In the genomic region with DNA sequence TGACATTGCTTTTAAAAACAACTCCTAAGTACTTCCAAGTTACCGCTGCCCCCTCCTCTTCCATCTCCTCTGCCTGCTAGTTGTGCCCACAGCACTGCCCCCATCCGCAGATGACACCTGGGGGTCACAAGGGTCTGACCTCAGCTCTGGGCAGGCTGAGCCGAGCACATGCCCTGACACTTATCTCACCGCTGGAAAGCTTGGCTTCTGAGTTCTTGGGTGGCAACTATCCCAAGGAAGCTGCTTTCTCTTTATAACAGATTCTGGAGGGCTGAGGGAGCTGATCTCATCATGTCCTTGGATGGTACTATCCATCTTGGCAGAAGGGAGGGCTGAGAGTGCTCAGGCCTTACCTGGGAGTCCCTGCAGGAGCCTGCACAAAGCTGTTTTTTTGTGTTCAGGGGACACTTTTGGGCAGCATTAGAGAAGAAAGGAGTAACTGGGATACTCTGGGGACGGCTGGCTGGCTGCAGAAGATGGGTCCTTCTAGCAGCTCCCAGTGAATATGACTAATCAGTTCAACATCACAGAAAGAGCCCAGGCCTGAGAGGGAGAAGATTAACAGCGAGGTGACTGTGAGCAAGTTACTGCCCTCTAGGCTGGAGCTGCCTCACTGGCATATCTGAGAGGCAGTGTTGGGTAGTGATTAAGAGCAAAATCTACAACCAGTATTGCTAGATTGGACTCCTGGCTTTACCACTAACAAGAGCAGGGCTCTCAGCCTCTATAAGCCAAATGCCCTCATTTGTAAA, we compare ENCODE assay signal across 20 cellular contexts.
DNase-seq lines count a peak whose midpoint lies in the region; FAIRE-seq and TF ChIP-seq lines count a peak whose summit lies in the region.
"Had no signal": no experiment of that assay in that cellular context is flagged by ENCODE, and none has a peak within 500 bp of the region (broad histone marks: within the 10 kb centered on the region; RNA-seq: fewer than 3 reads in every experiment).

No MANE protein-coding gene starts in this region.

- H3K18ac ChIP-seq in neuronal stem cell (ENCODE audit: low read length): peak overlapping the region; percentile 76

- no peaks in the 10 kb centered on the region for H3K27me3 Mint-ChIP-seq in progenitor cell of endocrine pancreas
- H3K27me3 Mint-ChIP-seq: stimulated activated naive CD8-positive, alpha-beta T cell treated with anti-CD3 and anti-CD28 coated beads, Interleukin-15, Interleukin-2, amounts not matched to agents 100 ng/mL and 50 ng/mL, for 24 hours had no signal

- H3K36me3 Mint-ChIP-seq in progenitor cell of endocrine pancreas (ENCODE audit: insufficient read depth): no peaks in the 10 kb centered on the region
- H3K36me3 Mint-ChIP-seq: activated CD4-positive, alpha-beta memory T cell treated with anti-CD3 and anti-CD28 coated beads for 36 hours; activated naive CD4-positive, alpha-beta T cell treated with anti-CD3 and anti-CD28 coated beads, Interleukin-2, amount 50 U/mL, for 24 hours; mesothelial cell of epicardium had no signal

- no peak overlapping the region for H3K9ac ChIP-seq in BLaER1 treated with 17β-estradiol and CSF1 and Interleukin-3, amounts not matched to agents 10 nM and 100 nM
- H3K9ac ChIP-seq in neuronal stem cell (ENCODE audit: low read depth, low read length, poor library complexity): no peak overlapping the region

- no peak for FAIRE-seq in HTR-8/SVneo (lab: Jason Lieb, UNC)

- H4K91ac ChIP-seq in neuronal stem cell (ENCODE audit: low read depth, low read length, poor library complexity): no peak overlapping the region

- H3K4me1 Mint-ChIP-seq in progenitor cell of endocrine pancreas (ENCODE audit: low read depth): peaks cover 10% of the 10 kb centered on the region
- H3K4me1 Mint-ChIP-seq: activated naive CD4-positive, alpha-beta T cell treated with anti-CD3 and anti-CD28 coated beads, Interleukin-2, amount 50 U/mL, for 24 hours had no signal

- no peaks in the 10 kb centered on the region for H3K9me3 ChIP-seq in BLaER1 treated with 17β-estradiol and CSF1 and Interleukin-3, amounts not matched to agents 10 nM and 100 nM (replicated peaks in 1 of 11)
- H3K9me3 ChIP-seq in neuronal stem cell (replicated peaks in 1 of 2; ENCODE audit: control insufficient read depth in 2 of 2, insufficient read depth in 1 of 2, low read depth in 1 of 2, low read length in 2 of 2): peaks cover 0 to 1% of the 10 kb centered on the region in 2 donors
- H3K9me3 ChIP-seq: Peyer's patch, right atrium auricular region, uterus had no signal

- H2AK5ac ChIP-seq in neuronal stem cell (ENCODE audit: low read depth, low read length): peak overlapping the region; percentile 5

- no peak overlapping the region for H4K8ac ChIP-seq in neuronal stem cell (ENCODE audit: low read depth, low read length)

- no peaks in the 10 kb centered on the region; a peak in 1 of 22 replicates for H4K20me1 ChIP-seq in BLaER1 treated with 17β-estradiol and CSF1 and Interleukin-3, amounts not matched to agents 10 nM and 100 nM

- H2BK12ac ChIP-seq in neuronal stem cell (ENCODE audit: low read length): no peak overlapping the region

- no peaks in the 10 kb centered on the region for H3K27me3 ChIP-seq in BLaER1 treated with 17β-estradiol and CSF1 and Interleukin-3, amounts not matched to agents 10 nM and 100 nM
- H3K27me3 ChIP-seq in neuronal stem cell (ENCODE audit: control insufficient read depth in 3 of 3, insufficient read depth in 3 of 3, low read depth in 1 of 3, low read length in 3 of 3): no peaks in the 10 kb centered on the region
- H3K27me3 ChIP-seq: Peyer's patch, right atrium auricular region, uterus had no signal

- H3K4me3 Mint-ChIP-seq in progenitor cell of endocrine pancreas (ENCODE audit: low read depth): no peak overlapping the region
- H3K4me3 Mint-ChIP-seq: activated CD4-positive, alpha-beta memory T cell treated with anti-CD3 and anti-CD28 coated beads for 36 hours; activated naive CD4-positive, alpha-beta T cell treated with anti-CD3 and anti-CD28 coated beads, Interleukin-2, amount 50 U/mL, for 24 hours; activated T-cell treated with anti-CD3 and anti-CD28 coated beads, Interleukin-2, amount 50 U/mL, for 24 hours; mesothelial cell of epicardium; neural crest cell; stimulated activated naive CD8-positive, alpha-beta T cell treated with anti-CD3 and anti-CD28 coated beads, Interleukin-15, Interleukin-2, amounts not matched to agents 100 ng/mL and 50 ng/mL, for 24 hours had no signal

- H3K27ac Mint-ChIP-seq in progenitor cell of endocrine pancreas: no peak overlapping the region
- H3K27ac Mint-ChIP-seq: activated CD4-positive, alpha-beta memory T cell treated with anti-CD3 and anti-CD28 coated beads for 36 hours; activated naive CD4-positive, alpha-beta T cell treated with anti-CD3 and anti-CD28 coated beads, Interleukin-2, amount 50 U/mL, for 24 hours; activated T-cell treated with anti-CD3 and anti-CD28 coated beads, Interleukin-2, amount 50 U/mL, for 24 hours; mesothelial cell of epicardium; stimulated activated naive CD8-positive, alpha-beta T cell treated with anti-CD3 and anti-CD28 coated beads, Interleukin-15, Interleukin-2, amounts not matched to agents 100 ng/mL and 50 ng/mL, for 24 hours had no signal

- no peak overlapping the region for H3K4me3 ChIP-seq in BLaER1 treated with 17β-estradiol and CSF1 and Interleukin-3, amounts not matched to agents 10 nM and 100 nM
- H3K4me3 ChIP-seq in epithelial cell of esophagus (ENCODE audit: low read length) (no peak overlapping the region), neuronal stem cell (ENCODE audit: low read length in 2 of 2) (no peak overlapping the region)
- H3K4me3 ChIP-seq: Peyer's patch, right atrium auricular region, uterus had no signal

- peak; percentile 25 for DNase-seq in NCI-H69 (lab: John Stamatoyannopoulos, UW)
- peak; percentile 50 for DNase-seq in epithelial cell of esophagus (ENCODE audit: low read depth)
- no peak for DNase-seq in neuronal stem cell (ENCODE audit: low spot score)
- DNase-seq in NCI-H128 (lab: John Stamatoyannopoulos, UW; ENCODE audit: unreplicated experiment): no peak
- no peak for DNase-seq in progenitor cell of endocrine pancreas (ENCODE audit: low spot score, unreplicated experiment)
- no peak for DNase-seq in HTR-8/SVneo (ENCODE audit: insufficient read length, low spot score)
- no peak for DNase-seq in NCI-H774 (lab: John Stamatoyannopoulos, UW)
- DNase-seq: activated CD4-positive, alpha-beta memory T cell treated with anti-CD3 and anti-CD28 coated beads for 36 hours; activated T-cell treated with anti-CD3 and anti-CD28 coated beads, Interleukin-2, amount 50 U/mL, for 24 hours; COR-L47; NCI-H2029; NCI-H526; Peyer's patch; uterus had no signal

- no peak overlapping the region for H3K14ac ChIP-seq in neuronal stem cell (ENCODE audit: low read length)

- H2AFZ ChIP-seq in neuronal stem cell (ENCODE audit: low read length): no peak overlapping the region

- H2BK120ac ChIP-seq in neuronal stem cell (ENCODE audit: low read depth, low read length): no peak overlapping the region

- no peaks in the 10 kb centered on the region for H3K9me3 Mint-ChIP-seq in progenitor cell of endocrine pancreas (ENCODE audit: low read depth)
- H3K9me3 Mint-ChIP-seq: activated CD4-positive, alpha-beta memory T cell treated with anti-CD3 and anti-CD28 coated beads for 36 hours; activated naive CD4-positive, alpha-beta T cell treated with anti-CD3 and anti-CD28 coated beads, Interleukin-2, amount 50 U/mL, for 24 hours; activated T-cell treated with anti-CD3 and anti-CD28 coated beads, Interleukin-2, amount 50 U/mL, for 24 hours; mesothelial cell of epicardium; neural crest cell; stimulated activated naive CD8-positive, alpha-beta T cell treated with anti-CD3 and anti-CD28 coated beads, Interleukin-15, Interleukin-2, amounts not matched to agents 100 ng/mL and 50 ng/mL, for 24 hours had no signal

- H3K36me3 ChIP-seq in BLaER1 treated with 17β-estradiol and CSF1 and Interleukin-3, amounts not matched to agents 10 nM and 100 nM: no peaks in the 10 kb centered on the region
- H3K36me3 ChIP-seq in neuronal stem cell (replicated peaks in 1 of 2; ENCODE audit: control insufficient read depth in 2 of 2, insufficient read depth in 2 of 2, low read length in 2 of 2): no peaks in the 10 kb centered on the region
- H3K36me3 ChIP-seq: Peyer's patch, right atrium auricular region, uterus had no signal

- WGBS in neuronal stem cell (ENCODE audit: extremely low coverage in 2 of 2, insufficient read length in 2 of 2, insufficient replicate concordance in 1 of 2), 2 donors: no CpG with 5 or more reads among the region's 6 CpGs

- no peak overlapping the region for H3K27ac ChIP-seq in BLaER1 treated with 17β-estradiol and CSF1 and Interleukin-3, amounts not matched to agents 10 nM and 100 nM
- H3K27ac ChIP-seq in neuronal stem cell (replicated peaks; ENCODE audit: low read length): no peak overlapping the region
- H3K27ac ChIP-seq: Peyer's patch, right atrium auricular region had no signal

- H2BK15ac ChIP-seq in neuronal stem cell (ENCODE audit: low read length): no peak overlapping the region

- no peak overlapping the region for H3K4ac ChIP-seq in neuronal stem cell (ENCODE audit: low read length)

- H3K4me1 ChIP-seq in BLaER1 treated with 17β-estradiol and CSF1 and Interleukin-3, amounts not matched to agents 10 nM and 100 nM: peaks cover 0 to 46% (median 36%) of the 10 kb centered on the region in 10 experiments; a peak in 17 of 20 replicates
- peaks cover 25 to 28% of the 10 kb centered on the region in 2 donors for H3K4me1 ChIP-seq in neuronal stem cell (ENCODE audit: control insufficient read depth in 2 of 2, insufficient read depth in 1 of 2, low read depth in 1 of 2, low read length in 2 of 2)
- H3K4me1 ChIP-seq: uterus had no signal

- H3K23ac ChIP-seq in neuronal stem cell (ENCODE audit: low read depth, low read length, poor library complexity): no peak overlapping the region

- H3K79me1 ChIP-seq in neuronal stem cell (ENCODE audit: low read depth, low read length): no peaks in the 10 kb centered on the region

- H2BK5ac ChIP-seq in neuronal stem cell (ENCODE audit: low read length): no peak overlapping the region

- peak overlapping the region in 6 of 11 experiments; percentile 7 to 72 (median 44); a peak in 4 of 22 replicates for H3K4me2 ChIP-seq in BLaER1 treated with 17β-estradiol and CSF1 and Interleukin-3, amounts not matched to agents 10 nM and 100 nM
- no peak overlapping the region for H3K4me2 ChIP-seq in neuronal stem cell (ENCODE audit: insufficient read depth, low read length, poor library complexity, severe bottlenecking)

- TF ChIP-seq CTCF in epithelial cell of esophagus (IDR thresholded peaks at IDR 0.05; ENCODE audit: insufficient read depth, low read depth, low read length, missing control alignments): no peak
- TF ChIP-seq CTCF in progenitor cell of endocrine pancreas (IDR thresholded peaks at IDR 0.05; ENCODE audit: unreplicated experiment): no peak

Comparison
In these comparisons a context has a peak if more than half of its experiments do, and no peak if none do; other contexts are left out.
1. DNase-seq: peak in NCI-H69 (single experiment) and epithelial cell of esophagus (single experiment); none in neuronal stem cell (single experiment), NCI-H128 (single experiment), progenitor cell of endocrine pancreas (single experiment), HTR-8/SVneo (single experiment) and NCI-H774 (single experiment).